Comparison of ENCODE assay signal across 24 cellular contexts in the genomic region with DNA sequence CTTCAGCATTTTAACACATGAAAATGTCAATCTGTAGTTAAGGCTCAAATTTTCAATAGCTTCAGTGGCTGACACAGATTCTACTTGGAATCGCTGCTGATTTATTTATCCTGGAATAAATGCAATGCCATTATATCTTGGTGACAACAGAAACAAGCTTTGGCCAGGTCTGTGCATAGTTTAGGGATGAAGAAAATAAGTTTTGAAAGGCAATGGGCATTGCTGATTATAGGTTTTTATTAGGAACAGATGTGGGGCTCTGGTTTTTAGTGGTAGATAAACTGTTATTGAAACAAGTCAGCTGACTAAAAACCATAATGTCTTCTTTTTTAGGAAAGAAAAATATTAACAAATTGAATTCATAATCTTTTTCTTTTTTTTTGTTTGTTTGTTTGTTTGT.
"Had no signal": no experiment of that assay in that cellular context is flagged by ENCODE, and none has a peak within 500 bp of the region (broad histone marks: within the 10 kb centered on the region; RNA-seq: fewer than 3 reads in every experiment).

No MANE protein-coding gene starts in this region.

- H3K4me1 Mint-ChIP-seq: activated CD4-positive, alpha-beta T cell treated with anti-CD3 and anti-CD28 coated beads, Interleukin-2, amount 10 ng/mL, durations not matched to agents 24 days and 14 days; activated naive CD8-positive, alpha-beta T cell treated with anti-CD3 and anti-CD28 coated beads, Interleukin-2, amount 10 ng/mL, durations not matched to agents 7 days and 5 days; natural killer cell had no signal

- H3K4me1 ChIP-seq: foreskin keratinocyte, lower lobe of right lung had no signal

- H3K36me3 Mint-ChIP-seq: activated naive CD8-positive, alpha-beta T cell treated with anti-CD3 and anti-CD28 coated beads, Interleukin-2, amount 10 ng/mL, durations not matched to agents 7 days and 5 days; natural killer cell had no signal

- FAIRE-seq: colon had no signal

- DNase-seq: activated CD4-positive, alpha-beta T cell treated with anti-CD3 and anti-CD28 coated beads, Interleukin-2, amount 10 ng/mL, durations not matched to agents 24 days and 14 days; activated CD8-positive, alpha-beta T cell treated with anti-CD3 and anti-CD28 coated beads for 36 hours; activated naive CD4-positive, alpha-beta T cell treated with Interleukin-2 at 50 U/mL for 16 hours; activated naive CD8-positive, alpha-beta T cell treated with anti-CD3 and anti-CD28 coated beads, Interleukin-2, amount 10 ng/mL, durations not matched to agents 7 days and 5 days; activated T-cell treated with anti-CD3 and anti-CD28 coated beads, Interleukin-2, amount 50 U/mL, for 24 hours; aorta; brain microvascular endothelial cell; central memory CD4-positive, alpha-beta T cell; erythroblast; foreskin keratinocyte; hypothalamus; islet precursor cell; left colon; lower lobe of right lung; natural killer cell; occipital lobe; stimulated activated CD4-positive, alpha-beta T cell treated with anti-CD3 and anti-CD28 coated beads, Interleukin-12 subunit alpha, Interleukin-12 subunit beta, amount 100 ng/mL, for 4 hours; stimulated activated CD4-positive, alpha-beta T cell treated with anti-CD3 and anti-CD28 coated beads, Interleukin-2, amount 100 ng/mL, for 24 hours; stimulated activated naive CD4-positive, alpha-beta T cell treated with Interleukin-2 at 50 U/mL for 16 hours; substantia nigra; tibial artery had no signal

- H3K27me3 Mint-ChIP-seq: activated CD4-positive, alpha-beta T cell treated with anti-CD3 and anti-CD28 coated beads, Interleukin-2, amount 10 ng/mL, durations not matched to agents 24 days and 14 days; activated CD8-positive, alpha-beta T cell treated with anti-CD3 and anti-CD28 coated beads for 36 hours had no signal

- H3K27ac ChIP-seq: brain microvascular endothelial cell, foreskin keratinocyte, lower lobe of right lung, tibial artery had no signal

- H3K27ac Mint-ChIP-seq: activated CD4-positive, alpha-beta T cell treated with anti-CD3 and anti-CD28 coated beads, Interleukin-2, amount 10 ng/mL, durations not matched to agents 24 days and 14 days; activated CD8-positive, alpha-beta T cell treated with anti-CD3 and anti-CD28 coated beads for 36 hours; activated naive CD8-positive, alpha-beta T cell treated with anti-CD3 and anti-CD28 coated beads, Interleukin-2, amount 10 ng/mL, durations not matched to agents 7 days and 5 days; activated T-cell treated with anti-CD3 and anti-CD28 coated beads, Interleukin-2, amount 50 U/mL, for 24 hours; activated T-helper 2 cell treated with anti-CD3 and anti-CD28 coated beads, Interferon-gamma antibody, Interleukin-2, Interleukin-4, amounts not matched to agents 10 μg/mL and 5 μg/mL and 100 μg/mL, durations not matched to agents 14 hours and 24 hours and 36 hours; natural killer cell; T-helper 1 cell treated with Interleukin-12 subunit alpha and Interleukin-12 subunit beta and Interleukin-4 antibody, amounts not matched to agents 30 μg/mL and 1 μg/mL, for 36 hours had no signal

- H3K4me3 ChIP-seq: lower lobe of right lung, tibial artery had no signal

- H3K36me3 ChIP-seq: brain microvascular endothelial cell, lower lobe of right lung, tibial artery had no signal

- ATAC-seq: activated CD8-positive, alpha-beta T cell treated with anti-CD3 and anti-CD28 coated beads for 36 hours; foreskin keratinocyte; left colon; lower lobe of right lung; natural killer cell had no signal

- H3K4me3 Mint-ChIP-seq: activated CD4-positive, alpha-beta T cell treated with anti-CD3 and anti-CD28 coated beads, Interleukin-2, amount 10 ng/mL, durations not matched to agents 24 days and 14 days; activated CD8-positive, alpha-beta T cell treated with anti-CD3 and anti-CD28 coated beads for 36 hours; activated naive CD8-positive, alpha-beta T cell treated with anti-CD3 and anti-CD28 coated beads, Interleukin-2, amount 10 ng/mL, durations not matched to agents 7 days and 5 days; activated T-cell treated with anti-CD3 and anti-CD28 coated beads, Interleukin-2, amount 50 U/mL, for 24 hours; natural killer cell; T-helper 1 cell treated with Interleukin-12 subunit alpha and Interleukin-12 subunit beta and Interleukin-4 antibody, amounts not matched to agents 30 μg/mL and 1 μg/mL, for 36 hours had no signal

- H3K27me3 ChIP-seq: brain microvascular endothelial cell, foreskin keratinocyte, tibial artery had no signal

- H3K9me3 ChIP-seq: lower lobe of right lung, tibial artery had no signal

- H3K9me3 Mint-ChIP-seq: activated CD4-positive, alpha-beta T cell treated with anti-CD3 and anti-CD28 coated beads, Interleukin-2, amount 10 ng/mL, durations not matched to agents 24 days and 14 days; activated CD8-positive, alpha-beta T cell treated with anti-CD3 and anti-CD28 coated beads for 36 hours; activated naive CD8-positive, alpha-beta T cell treated with anti-CD3 and anti-CD28 coated beads, Interleukin-2, amount 10 ng/mL, durations not matched to agents 7 days and 5 days; activated T-cell treated with anti-CD3 and anti-CD28 coated beads, Interleukin-2, amount 50 U/mL, for 24 hours; activated T-helper 2 cell treated with anti-CD3 and anti-CD28 coated beads, Interferon-gamma antibody, Interleukin-2, Interleukin-4, amounts not matched to agents 10 μg/mL and 5 μg/mL and 100 μg/mL, durations not matched to agents 14 hours and 24 hours and 36 hours; natural killer cell had no signal
